In genomic region chr12:75720807-75721206, GRCh38 we compare ENCODE assay signal across 11 cellular contexts.
A peak's percentile ranks its signal among the peaks of the same experiment; 100 is the strongest.
DNase-seq lines count a peak whose midpoint lies in the region; ATAC-seq, FAIRE-seq and TF ChIP-seq lines count a peak whose summit lies in the region.
"Had no signal": no experiment of that assay in that cellular context is flagged by ENCODE, and none has a peak within 500 bp of the region (broad histone marks: within the 10 kb centered on the region; RNA-seq: fewer than 3 reads in every experiment).

No MANE protein-coding gene starts in this region.

- peak; percentile 88 for DNase-seq in NCI-H2196 (lab: John Stamatoyannopoulos, UW; ENCODE audit: unreplicated experiment)
- peak; percentile 90 for DNase-seq in bronchial epithelial cell (ENCODE audit: low read depth)
- DNase-seq in neuronal stem cell (ENCODE audit: low spot score) = no peak
- DNase-seq in NCI-H774 (lab: John Stamatoyannopoulos, UW) = no peak
- no peak for DNase-seq in NK-92 (lab: John Stamatoyannopoulos, UW; ENCODE audit: unreplicated experiment)
- DNase-seq: brain microvascular endothelial cell, SW 1271 had no signal

- TF ChIP-seq CTCF in bronchial epithelial cell (IDR thresholded peaks at IDR 0.05; ENCODE audit: insufficient read depth, low read length, severe bottlenecking) = no peak

- H3K9me3 ChIP-seq in HUES48 (ENCODE audit: control insufficient read depth, insufficient read depth, low read length) (no peaks in the 10 kb centered on the region), neuronal stem cell (replicated peaks in 1 of 2; ENCODE audit: control insufficient read depth in 2 of 2, insufficient read depth in 1 of 2, low read depth in 1 of 2, low read length in 2 of 2) (no peaks in the 10 kb centered on the region)

- H3K14ac ChIP-seq in neuronal stem cell (ENCODE audit: low read length) = no peak overlapping the region

- H3K4me1 ChIP-seq in HUES48 (ENCODE audit: control insufficient read depth, insufficient read depth, low read length) (peaks cover 44% of the 10 kb centered on the region), neuronal stem cell (ENCODE audit: control insufficient read depth in 2 of 2, insufficient read depth in 1 of 2, low read depth in 1 of 2, low read length in 2 of 2) (peaks cover 10 to 34% of the 10 kb centered on the region in 2 donors)

- H3K27ac ChIP-seq in HUES48 (ENCODE audit: low read depth, low read length) = peak overlapping the region; percentile 2
- H3K27ac ChIP-seq in neuronal stem cell (replicated peaks; ENCODE audit: low read length) = no peak overlapping the region
- H3K27ac ChIP-seq: brain microvascular endothelial cell, GM23248 had no signal

- H3K79me1 ChIP-seq in neuronal stem cell (ENCODE audit: low read depth, low read length) = no peaks in the 10 kb centered on the region

- H2BK15ac ChIP-seq in neuronal stem cell (ENCODE audit: low read length) = no peak overlapping the region

- H3K27me3 ChIP-seq in HUES48 (ENCODE audit: control insufficient read depth, insufficient read depth, low read length) (0 out of 2 replicates have a peak, but pooled peaks cover 2% of the 10 kb centered on the region), bronchial epithelial cell (ENCODE audit: control insufficient read depth, insufficient read depth, low read length) (no peaks in the 10 kb centered on the region), neuronal stem cell (ENCODE audit: control insufficient read depth in 3 of 3, insufficient read depth in 3 of 3, low read depth in 1 of 3, low read length in 3 of 3) (no peaks in the 10 kb centered on the region)
- H3K27me3 ChIP-seq: brain microvascular endothelial cell had no signal

- H2BK120ac ChIP-seq in neuronal stem cell (ENCODE audit: low read depth, low read length) = no peak overlapping the region

- H2AK5ac ChIP-seq in neuronal stem cell (ENCODE audit: low read depth, low read length) = no peak overlapping the region

- H4K91ac ChIP-seq in neuronal stem cell (ENCODE audit: low read depth, low read length, poor library complexity) = no peak overlapping the region

- H2BK5ac ChIP-seq in neuronal stem cell (ENCODE audit: low read length) = no peak overlapping the region

- no peak overlapping the region for H4K8ac ChIP-seq in neuronal stem cell (ENCODE audit: low read depth, low read length)

- WGBS in neuronal stem cell (ENCODE audit: extremely low coverage in 2 of 2, insufficient read length in 2 of 2, insufficient replicate concordance in 1 of 2), 2 donors = no CpG with 5 or more reads among the region's 4 CpGs

- no peaks in the 10 kb centered on the region for H3K36me3 ChIP-seq in HUES48 (ENCODE audit: control insufficient read depth, insufficient read depth, low read length)
- H3K36me3 ChIP-seq in bronchial epithelial cell (ENCODE audit: control insufficient read depth, insufficient read depth, low read length) = no peaks in the 10 kb centered on the region
- no peaks in the 10 kb centered on the region for H3K36me3 ChIP-seq in neuronal stem cell (replicated peaks in 1 of 2; ENCODE audit: control insufficient read depth in 2 of 2, insufficient read depth in 2 of 2, low read length in 2 of 2)
- H3K36me3 ChIP-seq: brain microvascular endothelial cell had no signal

- no peak overlapping the region for H3K18ac ChIP-seq in neuronal stem cell (ENCODE audit: low read length)

- no peak overlapping the region for H3K23ac ChIP-seq in neuronal stem cell (ENCODE audit: low read depth, low read length, poor library complexity)

- H2AFZ ChIP-seq in neuronal stem cell (ENCODE audit: low read length) = peak overlapping the region; percentile 70
- H2AFZ ChIP-seq: GM23248 had no signal

- no peak for FAIRE-seq in bronchial epithelial cell (lab: Jason Lieb, UNC)

- H2BK12ac ChIP-seq in neuronal stem cell (ENCODE audit: low read length) = no peak overlapping the region

- ATAC-seq in HG02623 (IDR thresholded peaks at IDR 0.05; ENCODE audit: unreplicated experiment) (no peak), GM21619 (IDR thresholded peaks at IDR 0.05; ENCODE audit: unreplicated experiment) (no peak)

- no peak overlapping the region for H3K4me2 ChIP-seq in neuronal stem cell (ENCODE audit: insufficient read depth, low read length, poor library complexity, severe bottlenecking)

- H3K4me3 ChIP-seq in HUES48 (ENCODE audit: low read depth, low read length) = no peak overlapping the region
- H3K4me3 ChIP-seq in bronchial epithelial cell (ENCODE audit: low read depth, low read length) = no peak overlapping the region
- no peak overlapping the region for H3K4me3 ChIP-seq in neuronal stem cell (ENCODE audit: low read length in 2 of 2)
- H3K4me3 ChIP-seq: GM23248 had no signal

- no peak overlapping the region for H3K4ac ChIP-seq in neuronal stem cell (ENCODE audit: low read length)

- H3K9ac ChIP-seq in HUES48 (ENCODE audit: low read depth, low read length) (no peak overlapping the region), neuronal stem cell (ENCODE audit: low read depth, low read length, poor library complexity) (no peak overlapping the region)
- H3K9ac ChIP-seq: GM23248 had no signal

Comparison
In these comparisons a context has a peak if more than half of its experiments do, and no peak if none do; other contexts are left out.
1. DNase-seq: peak in NCI-H2196 (single experiment) and bronchial epithelial cell (single experiment); none in neuronal stem cell (single experiment), NCI-H774 (single experiment) and NK-92 (single experiment).